In the genomic region with DNA sequence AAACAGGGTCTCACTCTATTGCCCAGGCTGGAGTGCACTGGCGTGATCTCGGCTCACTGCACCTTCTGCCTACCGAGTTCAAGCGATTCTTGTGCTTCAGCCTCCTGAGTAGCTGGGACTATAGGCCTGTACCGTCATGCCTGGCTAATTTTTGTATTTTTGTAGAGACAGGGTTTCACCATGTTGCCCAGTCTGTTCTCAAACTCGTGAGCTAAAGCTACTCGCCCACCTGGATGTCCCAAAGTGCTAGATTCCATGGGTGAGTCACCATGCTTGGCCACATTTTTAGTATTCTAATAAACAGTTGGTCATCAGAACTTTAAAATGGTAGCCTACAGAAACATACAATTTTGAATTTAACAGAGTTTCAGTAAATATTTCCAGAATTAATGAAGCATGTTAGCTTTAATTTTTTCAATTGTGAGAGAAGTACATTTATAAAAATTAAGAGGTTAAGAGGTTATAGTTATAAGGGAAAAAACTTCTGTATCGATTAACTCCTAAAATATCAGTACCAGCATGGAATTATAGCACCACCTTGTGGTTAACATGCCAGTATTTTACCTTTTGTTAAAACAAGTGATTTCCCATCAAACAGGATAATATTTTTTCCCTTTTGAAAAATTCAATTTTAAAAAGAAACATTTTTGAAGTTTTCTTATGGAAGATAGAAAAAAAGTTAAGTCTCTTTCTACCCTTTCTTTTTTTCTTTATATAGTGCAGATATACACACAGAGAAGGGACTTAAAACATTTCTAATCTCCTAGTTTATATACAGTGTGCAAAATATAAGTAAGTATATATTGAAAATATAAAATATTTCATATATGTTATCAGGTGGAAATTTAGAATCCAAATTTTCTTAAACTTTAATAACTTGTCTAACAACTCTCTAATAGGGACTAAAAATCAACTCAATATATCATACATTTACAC, we compare ENCODE assay signal across 9 cellular contexts. TPM values are rescaled to one million over a fixed set of nuclear protein-coding genes. Genes with fewer than 3 reads are reported as not detected.
A peak's percentile ranks its signal among the peaks of the same experiment; 100 is the strongest.
DNase-seq lines count a peak whose midpoint lies in the region; ATAC-seq and TF ChIP-seq lines count a peak whose summit lies in the region.
"Had no signal": no experiment of that assay in that cellular context is flagged by ENCODE, and none has a peak within 500 bp of the region (broad histone marks: within the 10 kb centered on the region; RNA-seq: fewer than 3 reads in every experiment).

No MANE protein-coding gene starts in this region.

- peaks cover 2% of the 10 kb centered on the region for H3K4me1 Mint-ChIP-seq in activated CD4-positive, alpha-beta T cell treated with anti-CD3 and anti-CD28 coated beads, Interleukin-2, amount 10 ng/mL, durations not matched to agents 7 days and 5 days
- H3K4me1 Mint-ChIP-seq: activated naive CD8-positive, alpha-beta T cell treated with anti-CD3 and anti-CD28 coated beads, Interleukin-2, amount 10 ng/mL, durations not matched to agents 7 days and 5 days had no signal

- intact Hi-C loops in adrenal gland (cut with DNase I): no loop called here

- POLR2A ChIA-PET in activated CD4-positive, alpha-beta T cell treated with anti-CD3 and anti-CD28 coated beads, Interleukin-2, amount 10 ng/mL, durations not matched to agents 7 days and 5 days (lab: Charles Lee): no interaction called here

- TF ChIP-seq POLR2A in adrenal gland (IDR thresholded peaks at IDR 0.05): no peak

- H3K4me1 ChIP-seq in adrenal gland (replicated peaks in 1 of 2): no peaks in the 10 kb centered on the region

- no peaks in the 10 kb centered on the region for H3K36me3 ChIP-seq in adrenal gland (replicated peaks in 1 of 2)

- H3K9me3 Mint-ChIP-seq in activated CD4-positive, alpha-beta T cell treated with anti-CD3 and anti-CD28 coated beads, Interleukin-2, amount 10 ng/mL, durations not matched to agents 7 days and 5 days: peaks cover 2% of the 10 kb centered on the region
- H3K9me3 Mint-ChIP-seq: activated naive CD8-positive, alpha-beta T cell treated with anti-CD3 and anti-CD28 coated beads, Interleukin-2, amount 10 ng/mL, durations not matched to agents 7 days and 5 days had no signal

- H3K9me3 ChIP-seq in adrenal gland (replicated peaks in 1 of 3): peaks cover 0 to 7% (median 0%) of the 10 kb centered on the region in 3 donors

- no peaks in the 10 kb centered on the region for H3K36me3 Mint-ChIP-seq in activated CD4-positive, alpha-beta T cell treated with anti-CD3 and anti-CD28 coated beads, Interleukin-2, amount 10 ng/mL, durations not matched to agents 7 days and 5 days (ENCODE audit: low read depth)

- TF ChIP-seq CTCF in adrenal gland (IDR thresholded peaks at IDR 0.05): peak; percentile 59 to 88 (median 77)

- no peak overlapping the region for H3K27ac ChIP-seq in adrenal gland

- ATAC-seq in HG02763 (IDR thresholded peaks at IDR 0.05; ENCODE audit: unreplicated experiment) (no peak), HG03520 (IDR thresholded peaks at IDR 0.05; ENCODE audit: unreplicated experiment) (no peak), GM18909 (IDR thresholded peaks at IDR 0.05; ENCODE audit: poor library complexity, unreplicated experiment) (no peak)

- no peak overlapping the region for H3K27ac Mint-ChIP-seq in activated CD4-positive, alpha-beta T cell treated with anti-CD3 and anti-CD28 coated beads, Interleukin-2, amount 10 ng/mL, durations not matched to agents 7 days and 5 days
- H3K27ac Mint-ChIP-seq: activated naive CD8-positive, alpha-beta T cell treated with anti-CD3 and anti-CD28 coated beads, Interleukin-2, amount 10 ng/mL, durations not matched to agents 7 days and 5 days had no signal

- H3K27me3 Mint-ChIP-seq in activated CD4-positive, alpha-beta T cell treated with anti-CD3 and anti-CD28 coated beads, Interleukin-2, amount 10 ng/mL, durations not matched to agents 7 days and 5 days: no peaks in the 10 kb centered on the region
- H3K27me3 Mint-ChIP-seq: activated naive CD8-positive, alpha-beta T cell treated with anti-CD3 and anti-CD28 coated beads, Interleukin-2, amount 10 ng/mL, durations not matched to agents 7 days and 5 days had no signal

- 68 to 73% (median 72%) methylated on average over 8 of the region's 8 CpGs for WGBS in adrenal gland, 4 donors

- CTCF ChIA-PET in activated CD4-positive, alpha-beta T cell treated with anti-CD3 and anti-CD28 coated beads, Interleukin-2, amount 10 ng/mL, durations not matched to agents 7 days and 5 days (lab: Charles Lee): interaction anchor here (1.0 kb wide), 1 partner anchor 97 kb away, joined by 3 read pairs; no protein-coding TSS in a partner anchor

- no peak overlapping the region for H3K4me3 ChIP-seq in Jurkat, Clone E6-1 (ENCODE audit: low read length)
- no peak overlapping the region for H3K4me3 ChIP-seq in adrenal gland

- H3K27me3 ChIP-seq in adrenal gland: no peaks in the 10 kb centered on the region

- no peak overlapping the region for H3K4me3 Mint-ChIP-seq in activated CD4-positive, alpha-beta T cell treated with anti-CD3 and anti-CD28 coated beads, Interleukin-2, amount 10 ng/mL, durations not matched to agents 7 days and 5 days
- H3K4me3 Mint-ChIP-seq: activated naive CD8-positive, alpha-beta T cell treated with anti-CD3 and anti-CD28 coated beads, Interleukin-2, amount 10 ng/mL, durations not matched to agents 7 days and 5 days had no signal

- DNase-seq in activated CD4-positive, alpha-beta T cell treated with anti-CD3 and anti-CD28 coated beads, Interleukin-2, amount 10 ng/mL, durations not matched to agents 7 days and 5 days: peak; percentile 27
- DNase-seq in activated CD4-positive, alpha-beta T cell treated with anti-CD3 and anti-CD28 coated beads for 1 hour: no peak
- DNase-seq in Jurkat, Clone E6-1 (ENCODE audit: low read depth, low spot score): peak; percentile 28
- DNase-seq in adrenal gland: no peak
- peak; percentile 39 for DNase-seq in kidney tubule cell (ENCODE audit: low spot score)
- DNase-seq: activated naive CD8-positive, alpha-beta T cell treated with anti-CD3 and anti-CD28 coated beads, Interleukin-2, amount 10 ng/mL, durations not matched to agents 7 days and 5 days had no signal

RNA-seq across cellular contexts. Expression of gene CEP44, which starts 35.4 kb away (rescaled TPM):
- total RNA-seq in activated CD4-positive, alpha-beta T cell treated with anti-CD3 and anti-CD28 coated beads, Interleukin-2, amount 10 ng/mL, durations not matched to agents 7 days and 5 days: 10 to 100 TPM; 21.7 to 24.2 TPM
- 14.5 TPM for polyA plus RNA-seq in Jurkat, Clone E6-1 (2012; ENCODE audit: insufficient read depth, insufficient read length)
- total RNA-seq in adrenal gland: 10 to 100 TPM in 6 of 8 donors, 1 to 10 TPM in 2; 5.8 to 22.5 (median 17.1) TPM
- 10 to 100 TPM in 1 of 3 donors, 1 to 10 TPM in 2; 7.0 to 12.1 (median 9.4) TPM for polyA plus RNA-seq in adrenal gland

RNA-seq across cellular contexts. Expression of gene FBXO8, which starts 35.6 kb away (rescaled TPM):
- 10 to 100 TPM; 19.8 to 22.0 TPM for total RNA-seq in activated CD4-positive, alpha-beta T cell treated with anti-CD3 and anti-CD28 coated beads, Interleukin-2, amount 10 ng/mL, durations not matched to agents 7 days and 5 days
- 14.0 TPM for polyA plus RNA-seq in Jurkat, Clone E6-1 (2012; ENCODE audit: insufficient read depth, insufficient read length)
- total RNA-seq in adrenal gland: 10 to 100 TPM; 30.8 to 60.9 (median 37.5) TPM
- 10 to 100 TPM; 17.9 to 41.0 (median 20.0) TPM for polyA plus RNA-seq in adrenal gland

Comparison
In these comparisons a context has a peak if more than half of its experiments do, and no peak if none do; other contexts are left out.
1. DNase-seq: peak in activated CD4-positive, alpha-beta T cell treated with anti-CD3 and anti-CD28 coated beads, Interleukin-2, amount 10 ng/mL, durations not matched to agents 7 days and 5 days (single experiment), Jurkat, Clone E6-1 (single experiment) and kidney tubule cell (single experiment); none in activated CD4-positive, alpha-beta T cell treated with anti-CD3 and anti-CD28 coated beads for 1 hour (single experiment) and adrenal gland (0 of 7).